9 cellular contexts compared by ENCODE assay signal in the genomic region with DNA sequence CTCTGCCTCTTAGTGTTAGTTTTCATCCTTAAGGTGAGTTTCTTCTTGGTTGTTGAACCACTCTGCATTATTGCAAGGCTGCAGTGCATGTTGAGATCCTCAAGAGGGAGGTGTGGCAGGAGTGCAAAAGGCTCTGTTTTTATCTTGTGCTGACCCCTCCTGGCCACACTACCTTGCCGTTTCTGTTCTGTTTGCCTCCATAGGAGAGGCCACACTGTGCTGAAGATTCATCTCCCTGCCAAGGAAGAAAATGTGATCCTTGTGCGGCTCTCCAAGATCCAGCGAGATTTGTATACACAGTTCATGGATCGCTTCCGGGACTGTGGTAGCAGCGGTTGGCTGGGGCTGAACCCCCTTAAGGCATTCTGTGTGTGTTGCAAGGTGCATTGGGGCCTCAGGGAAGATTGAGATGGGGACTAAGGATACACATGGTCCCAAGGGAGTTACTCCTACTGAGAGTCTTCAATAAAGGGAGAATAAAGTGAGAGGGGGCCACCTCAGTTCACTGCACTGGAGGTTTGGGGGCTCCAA. TPM values are rescaled to one million over a fixed set of nuclear protein-coding genes. Genes with fewer than 3 reads are reported as not detected.
DNase-seq lines count a peak whose midpoint lies in the region; ATAC-seq and TF ChIP-seq lines count a peak whose summit lies in the region.
"Had no signal": no experiment of that assay in that cellular context is flagged by ENCODE, and none has a peak within 500 bp of the region (broad histone marks: within the 10 kb centered on the region; RNA-seq: fewer than 3 reads in every experiment).

No MANE protein-coding gene starts in this region.

- no peaks in the 10 kb centered on the region for H3K4me1 ChIP-seq in colonic mucosa

- H3K27ac ChIP-seq in RWPE1 (no peak overlapping the region), colonic mucosa (no peak overlapping the region)

- H3K36me3 ChIP-seq in BJ (ENCODE audit: control insufficient read depth, insufficient read depth, low read length) (peaks cover 22% of the 10 kb centered on the region), colonic mucosa (peaks cover 10% of the 10 kb centered on the region)

- intact Hi-C loops in colonic mucosa (cut with DNase I) = loop anchor here (1.0 kb wide), 1 partner anchor 136 kb away; no protein-coding TSS in a partner anchor

- no peak for DNase-seq in BJ (ENCODE audit: low read depth)
- DNase-seq in HUDEP-2 (lab: John Stamatoyannopoulos, UW; ENCODE audit: unreplicated experiment in 76 of 76) = peak in 68 of 76 experiments; percentile 3 to 78 (median 49)
- DNase-seq in RWPE1 (ENCODE audit: low spot score) = peak; percentile 63
- DNase-seq in colonic mucosa = peak; percentile 40
- peak; percentile 22 for DNase-seq in mucosa of gallbladder (ENCODE audit: low spot score)
- DNase-seq: right cardiac atrium had no signal

- no peak overlapping the region for H3K9ac ChIP-seq in colonic mucosa (ENCODE audit: low read depth in 2 of 2, low read length in 2 of 2)

- no peaks in the 10 kb centered on the region for H3K9me3 ChIP-seq in colonic mucosa

- CTCF ChIA-PET in BJ (lab: Yijun Ruan, JAX) = interaction anchor here (0.6 to 3.3 kb wide), 3 partner anchors 9 to 136 kb away, joined by 3 to 26 read pairs (median 6); no protein-coding TSS in a partner anchor
- CTCF ChIA-PET in RWPE1 (lab: Yijun Ruan, JAX) = interaction anchor here (0.8 kb wide), 1 partner anchor 136 kb away, joined by 3 read pairs; no protein-coding TSS in a partner anchor

- H3K27me3 ChIP-seq in BJ (ENCODE audit: control insufficient read depth, insufficient read depth, low read length) = no peaks in the 10 kb centered on the region
- no peaks in the 10 kb centered on the region for H3K27me3 ChIP-seq in colonic mucosa

- TF ChIP-seq CTCF in BJ (IDR thresholded peaks at IDR 0.05; ENCODE audit: insufficient read depth, low read depth, low read length) = peak; percentile 90
- TF ChIP-seq CTCF in RWPE1 (conservative IDR thresholded peaks at IDR 0.05; ENCODE audit: low read depth) = peak; percentile 57
- peak; percentile 61 for TF ChIP-seq CTCF in colonic mucosa (IDR thresholded peaks at IDR 0.05)

- no peak overlapping the region for H3K4me3 ChIP-seq in BJ (ENCODE audit: low read depth, low read length)
- H3K4me3 ChIP-seq in colonic mucosa = no peak overlapping the region

- POLR2A ChIA-PET in BJ (lab: Charles Lee) (no interaction called here), RWPE1 (lab: Yijun Ruan, JAX; ENCODE audit: low non-redundant PET) (no interaction called here)

- ATAC-seq in GM18861 (IDR thresholded peaks at IDR 0.05; ENCODE audit: unreplicated experiment) (peak; percentile 84), GM21528 (IDR thresholded peaks at IDR 0.05; ENCODE audit: low FRiP score, unreplicated experiment) (no peak), HG02763 (IDR thresholded peaks at IDR 0.05; ENCODE audit: unreplicated experiment) (no peak)

RNA-seq across cellular contexts. Expression of gene TEX264, which starts 33.0 kb away (rescaled TPM):
- polyA plus RNA-seq in BJ (2011; rRNA removed) = 72.5 and 100.0 TPM in 2 replicates
- polyA minus RNA-seq in BJ (2011; rRNA and poly(A)+ RNA removed) = 36.5 and 57.6 TPM in 2 replicates
- 10 to 100 TPM; 54.0 to 92.3 TPM for total RNA-seq in colonic mucosa
- total RNA-seq in mucosa of gallbladder = 86.0 TPM
